10 cellular contexts compared by ENCODE assay signal in genomic region chr9:89021154-89021803, GRCh38. TPM values are rescaled to one million over a fixed set of nuclear protein-coding genes. Genes with fewer than 3 reads are reported as not detected.
DNase-seq lines count a peak whose midpoint lies in the region; ATAC-seq and TF ChIP-seq lines count a peak whose summit lies in the region.
"Had no signal": no experiment of that assay in that cellular context is flagged by ENCODE, and none has a peak within 500 bp of the region (broad histone marks: within the 10 kb centered on the region; RNA-seq: fewer than 3 reads in every experiment).

No MANE protein-coding gene starts in this region.

- intact Hi-C loops in right cardiac atrium (cut with DNase I) = no loop called here

- DNase-seq in HFF-Myc (ENCODE audit: extremely low read depth, low read depth) (peak; percentile 70), astrocyte of the hippocampus (ENCODE audit: low read depth, low spot score) (peak; percentile 93), right cardiac atrium (peak in 2 of 3 donors; percentile 66 to 67), stromal cell of bone marrow (ENCODE audit: low read depth) (peak; percentile 77), HuH-7.5 (ENCODE audit: low spot score) (no peak), NCI-H1694 treated with DMSO at 0.1 percent for 48 hours (lab: John Stamatoyannopoulos, UW) (no peak), NCI-H82 (lab: John Stamatoyannopoulos, UW) (no peak)
- DNase-seq: NCI-H1417, T-helper 17 cell had no signal

- TF ChIP-seq CTCF in HFF-Myc (IDR thresholded peaks at IDR 0.05; ENCODE audit: low read depth, low read length, missing control alignments) = no peak

- peaks cover 11% of the 10 kb centered on the region for H3K4me1 ChIP-seq in right cardiac atrium (ENCODE audit: control insufficient read depth, insufficient read depth, low read length)

- H3K27me3 ChIP-seq in right cardiac atrium (ENCODE audit: control insufficient read depth, insufficient read depth) = no peaks in the 10 kb centered on the region

- ATAC-seq in right cardiac atrium = peak; percentile 66 to 76
- ATAC-seq in HG03439 (IDR thresholded peaks at IDR 0.05; ENCODE audit: unreplicated experiment) = no peak
- ATAC-seq: T-helper 17 cell had no signal

- no peaks in the 10 kb centered on the region for H3K9me3 ChIP-seq in right cardiac atrium (ENCODE audit: control insufficient read depth, low read length)

- H3K4me3 ChIP-seq in HFF-Myc (replicated peaks; ENCODE audit: low read depth, low read length) (no peak overlapping the region), right cardiac atrium (ENCODE audit: low read length) (no peak overlapping the region)

- WGBS in right cardiac atrium = 79% methylated on average over 8 of the region's 8 CpGs

- peak overlapping the region; percentile 60 for H3K27ac ChIP-seq in right cardiac atrium (ENCODE audit: low read length)

RNA-seq across cellular contexts. Expression of gene S1PR3, which starts 30.0 kb away (rescaled TPM):
- total RNA-seq in right cardiac atrium = 10 to 100 TPM; 37.2 to 51.6 (median 38.3) TPM
- 24.9 TPM for polyA plus RNA-seq in right cardiac atrium

Comparison
In these comparisons a context has a peak if more than half of its experiments do, and no peak if none do; other contexts are left out.
1. DNase-seq: peak in HFF-Myc (single experiment), astrocyte of the hippocampus (single experiment), right cardiac atrium (2 of 3) and stromal cell of bone marrow (single experiment); none in HuH-7.5 (single experiment), NCI-H1694 treated with DMSO at 0.1 percent for 48 hours (single experiment) and NCI-H82 (single experiment).